Comparison of ENCODE assay signal across 8 cellular contexts in the genomic region with DNA sequence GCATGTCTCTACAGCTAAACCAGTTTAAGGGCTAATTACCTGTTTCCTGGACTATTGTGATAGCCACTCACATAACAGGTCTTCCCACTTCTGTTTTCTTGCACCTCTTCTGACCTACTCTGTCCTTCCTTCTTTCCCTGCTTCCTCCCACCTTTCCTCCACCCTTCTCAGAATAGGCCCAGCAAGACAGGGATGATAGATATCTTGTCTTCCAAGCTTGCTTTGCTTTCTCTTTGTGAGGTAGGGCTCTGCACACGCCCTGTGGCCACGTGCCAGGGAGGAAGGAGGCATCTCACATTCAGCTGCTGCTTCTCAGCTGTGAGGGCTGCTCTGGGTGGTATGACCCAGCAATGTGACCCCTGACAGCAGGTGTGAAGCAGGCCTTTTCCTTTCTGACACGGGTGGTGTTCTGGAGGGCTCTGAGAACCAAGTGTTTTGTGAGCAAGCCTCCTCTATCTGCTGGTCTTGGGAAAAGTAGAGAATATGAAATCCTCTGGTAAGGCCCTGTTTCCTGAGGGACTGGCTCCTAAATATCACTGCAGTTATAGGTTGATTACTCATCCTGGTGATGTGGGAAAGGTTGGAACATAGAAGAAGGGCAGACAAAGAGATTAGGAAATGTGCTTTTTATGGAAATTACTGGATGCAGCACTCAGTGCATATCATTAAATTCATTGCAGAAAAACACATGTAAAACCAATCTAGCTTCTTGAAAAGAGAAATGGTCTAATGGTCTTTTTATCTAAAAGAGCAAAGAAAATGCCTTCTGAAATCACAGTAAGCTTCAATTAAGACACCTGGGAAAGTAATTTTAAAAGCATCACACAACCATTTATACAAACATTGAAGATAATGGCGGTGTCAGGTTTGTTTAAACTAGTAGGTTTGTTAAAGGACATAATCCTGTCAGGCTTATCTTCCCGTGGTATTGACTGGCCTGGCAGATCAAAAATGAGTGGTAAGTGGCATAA. TPM values are rescaled to one million over a fixed set of nuclear protein-coding genes. Genes with fewer than 3 reads are reported as not detected.
DNase-seq lines count a peak whose midpoint lies in the region; ATAC-seq, FAIRE-seq and TF ChIP-seq lines count a peak whose summit lies in the region.

No MANE protein-coding gene starts in this region.

- H3K23me2 ChIP-seq in H1 (ENCODE audit: low read depth, low read length): no peaks in the 10 kb centered on the region

- intact Hi-C loops in pancreas (cut with DNase I): no loop called here
- intact Hi-C loops in activated naive CD4-positive, alpha-beta T cell treated with anti-CD3 and anti-CD28 coated beads for 36 hours (cut with micrococcal nuclease): no loop called here

- no peak overlapping the region for H3K23ac ChIP-seq in H1 (ENCODE audit: insufficient read length)

- H3K27ac Mint-ChIP-seq in activated naive CD4-positive, alpha-beta T cell treated with anti-CD3 and anti-CD28 coated beads for 36 hours: no peak overlapping the region

- H3K18ac ChIP-seq in H1 (ENCODE audit: extremely low read depth, low read length): 0 out of 2 replicates have a peak overlapping the region, but pooled peaks have one; percentile 29

- peak overlapping the region; percentile 42; the same call in 1 of the 2 replicates for H2BK5ac ChIP-seq in H1 (ENCODE audit: low read depth, low read length)

- H3K36me3 ChIP-seq in H1 (ENCODE audit: control insufficient read depth in 2 of 4, insufficient read depth in 4 of 4, low read length in 3 of 4): no peaks in the 10 kb centered on the region
- no peaks in the 10 kb centered on the region for H3K36me3 ChIP-seq in pancreas

- no peak overlapping the region for H3K4me2 ChIP-seq in H1 (ENCODE audit: insufficient read depth in 1 of 2, low read depth in 2 of 2, low read length in 2 of 2)

- H3K27me3 ChIP-seq in H1 (replicated peaks in 1 of 4; ENCODE audit: control insufficient read depth in 3 of 4, extremely low read depth in 1 of 4, insufficient read depth in 3 of 4, low read length in 3 of 4) (no peaks in the 10 kb centered on the region), pancreas (no peaks in the 10 kb centered on the region)

- no peaks in the 10 kb centered on the region for H3K36me3 Mint-ChIP-seq in activated naive CD4-positive, alpha-beta T cell treated with anti-CD3 and anti-CD28 coated beads for 36 hours (ENCODE audit: low read depth)

- no peak for TF ChIP-seq POLR2A in H1 (IDR thresholded peaks at IDR 0.05; ENCODE audit: control extremely low read depth in 1 of 2, low read depth in 2 of 2, low read length in 2 of 2)

- H3K56ac ChIP-seq in H1 (replicated peaks; ENCODE audit: insufficient read length, low read depth, low read length): no peak overlapping the region

- no peak overlapping the region for H3K14ac ChIP-seq in H1 (ENCODE audit: insufficient read length)

- H3K27ac ChIP-seq in H1 (ENCODE audit: low read depth, low read length): no peak overlapping the region
- peak overlapping the region in 1 of 4 donors; percentile 17 for H3K27ac ChIP-seq in pancreas

- no peak overlapping the region for H3K9ac ChIP-seq in H1 (replicated peaks in 1 of 4; ENCODE audit: extremely low read depth in 1 of 4, low read depth in 3 of 4, low read length in 3 of 4)

- H3K9me3 ChIP-seq in H1 (ENCODE audit: insufficient read depth in 2 of 2, low read depth in 1 of 2, low read length in 1 of 2): no peaks in the 10 kb centered on the region; a peak in 1 of 4 replicates
- no peaks in the 10 kb centered on the region for H3K9me3 ChIP-seq in pancreas

- H3K79me1 ChIP-seq in H1 (ENCODE audit: low read depth, low read length): peaks cover 6% of the 10 kb centered on the region

- H3K4me3 Mint-ChIP-seq in activated naive CD4-positive, alpha-beta T cell treated with anti-CD3 and anti-CD28 coated beads for 36 hours: no peak overlapping the region

- no peak overlapping the region for H4K8ac ChIP-seq in H1 (ENCODE audit: extremely low read depth, insufficient read depth, low read length)

- H3K4me1 Mint-ChIP-seq in activated naive CD4-positive, alpha-beta T cell treated with anti-CD3 and anti-CD28 coated beads for 36 hours (ENCODE audit: low read depth): peaks cover 10% of the 10 kb centered on the region

- H3K9me3 Mint-ChIP-seq in activated naive CD4-positive, alpha-beta T cell treated with anti-CD3 and anti-CD28 coated beads for 36 hours: no peaks in the 10 kb centered on the region

- peak overlapping the region; percentile 29; the same call in 1 of the 2 replicates for H2AK5ac ChIP-seq in H1 (ENCODE audit: low read depth, low read length)

- TF ChIP-seq CTCF in H1 (IDR thresholded peaks at IDR 0.05; ENCODE audit: control extremely low read depth in 1 of 3, insufficient read depth in 1 of 3, low read depth in 1 of 3, low read length in 3 of 3) (no peak), pancreas (IDR thresholded peaks at IDR 0.05) (no peak)

- no peak overlapping the region for H2BK20ac ChIP-seq in H1 (ENCODE audit: low read length)

- peaks cover 22% of the 10 kb centered on the region for H3K27me3 Mint-ChIP-seq in activated naive CD4-positive, alpha-beta T cell treated with anti-CD3 and anti-CD28 coated beads for 36 hours (ENCODE audit: low read depth)

- TF ChIP-seq RAD21 in H1 (IDR thresholded peaks at IDR 0.05 in 1 of 2, conservative IDR thresholded peaks at IDR 0.05 in 1 of 2; ENCODE audit: low read depth in 2 of 2, low read length in 2 of 2): no peak

- no peak overlapping the region for H3K4ac ChIP-seq in H1 (replicated peaks; ENCODE audit: insufficient read length, low read depth, low read length)

- CTCF ChIA-PET in H1 (lab: Charles Lee; ENCODE audit: partially characterized antibody): interaction anchor here (0.7 to 1.5 kb wide), 6 partner anchors 10 to 154 kb away, joined by 3 to 4 read pairs (median 4); no protein-coding TSS in a partner anchor
- CTCF ChIA-PET in activated naive CD4-positive, alpha-beta T cell treated with anti-CD3 and anti-CD28 coated beads for 36 hours (lab: Charles Lee): interaction anchor here (1.2 to 1.4 kb wide), 5 partner anchors 10 to 732 kb away, joined by 3 to 6 read pairs (median 4); no protein-coding TSS in a partner anchor

- FAIRE-seq in H1 (lab: Jason Lieb, UNC): no peak
- FAIRE-seq in pancreas (lab: Jason Lieb, UNC): no peak

- H3K4me3 ChIP-seq in H1 (ENCODE audit: extremely low read depth in 1 of 4, insufficient read depth in 2 of 4, low read depth in 3 of 4, low read length in 4 of 4) (no peak overlapping the region), pancreas (no peak overlapping the region)

- 0 out of 2 replicates have a peak overlapping the region, but pooled peaks have one; percentile 1 for H2BK15ac ChIP-seq in H1 (ENCODE audit: low read length)

- no peak overlapping the region for H2AFZ ChIP-seq in H1 (ENCODE audit: low read length)

- POLR2A ChIA-PET in H1 (lab: Charles Lee; ENCODE audit: partially characterized antibody): interaction anchor here (1.7 kb wide), 1 partner anchor 8 kb away, joined by 4 read pairs; the partner anchor contains the start of gene AMOTL1

- H2BK120ac ChIP-seq in H1 (replicated peaks; ENCODE audit: low read depth, low read length): no peak overlapping the region

- ATAC-seq in pancreas (peak; percentile 52 to 75 (median 64)), HG03521 (IDR thresholded peaks at IDR 0.05; ENCODE audit: unreplicated experiment) (no peak), HG03378 (IDR thresholded peaks at IDR 0.05; ENCODE audit: unreplicated experiment) (no peak)

- H4K5ac ChIP-seq in H1 (ENCODE audit: insufficient read length, low read depth, low read length): no peak overlapping the region

- H4K20me1 ChIP-seq in H1 (replicated peaks in 1 of 2; ENCODE audit: control insufficient read depth in 1 of 2, insufficient read depth in 2 of 2, low read length in 2 of 2): peaks cover 0 to 8% of the 10 kb centered on the region in 2 experiments

- peak overlapping the region; percentile 80; the same call in 1 of the 2 replicates for H2BK12ac ChIP-seq in H1 (ENCODE audit: low read depth, low read length)

- peak overlapping the region; percentile 45 for H4K91ac ChIP-seq in H1 (replicated peaks; ENCODE audit: insufficient read length, low read length)

- DNase-seq in GM04504 (ENCODE audit: low read depth): peak; percentile 62
- peak; percentile 88 for DNase-seq in NCI-H2029 (lab: John Stamatoyannopoulos, UW)
- no peak for DNase-seq in H1 (ENCODE audit: low read depth in 1 of 2, low spot score in 2 of 2)
- DNase-seq in pancreas: peak in 4 of 6 donors; percentile 20 to 69 (median 42)
- DNase-seq in activated naive CD4-positive, alpha-beta T cell treated with anti-CD3 and anti-CD28 coated beads for 36 hours: no peak
- DNase-seq in MV-4-11 (lab: John Stamatoyannopoulos, UW): no peak

- WGBS in H1 (ENCODE audit: extremely low coverage in 1 of 2, insufficient coverage in 1 of 2, insufficient read length in 1 of 2, insufficient replicate concordance in 2 of 2, low coverage in 1 of 2, low lambda C conversion rate in 2 of 2, missing lambda C conversion rate in 1 of 2), 2 experiments: 76% methylated on average over 5 of the region's 5 CpGs; no CpG with 5 or more reads in 1 of the 2 experiments
- 21% methylated on average over 5 of the region's 5 CpGs for WGBS in pancreas, 2 donors

- H3K79me2 ChIP-seq in H1 (ENCODE audit: control insufficient read depth in 1 of 2, insufficient read depth in 2 of 2, low read length in 2 of 2): peaks cover 18 to 95% of the 10 kb centered on the region in 2 experiments

- H3K4me1 ChIP-seq in H1 (replicated peaks in 1 of 4; ENCODE audit: control insufficient read depth in 3 of 4, insufficient read depth in 4 of 4, low read length in 3 of 4): peaks cover 0 to 10% (median 6%) of the 10 kb centered on the region in 4 experiments; a peak in 5 of 7 replicates
- peaks cover 0 to 19% (median under 1%) of the 10 kb centered on the region in 3 donors for H3K4me1 ChIP-seq in pancreas

- TF ChIP-seq EP300 in H1 (IDR thresholded peaks at IDR 0.05; ENCODE audit: borderline replicate concordance in 1 of 2, low read depth in 2 of 2, low read length in 2 of 2): no peak

TF ChIP-seq in H1, 55 proteins besides CTCF, POLR2A, EP300 and RAD21 (continues in another document):
- TF ChIP-seq PHF8 (conservative IDR thresholded peaks at IDR 0.05; ENCODE audit: low read depth, low read length): no peak
- peak; percentile 67 for TF ChIP-seq TEAD4 (IDR thresholded peaks at IDR 0.05; ENCODE audit: low read depth, low read length)

RNA-seq across cellular contexts. Expression of gene AMOTL1, which starts 8.5 kb away (rescaled TPM):
- 27.6 and 31.6 TPM in 2 replicates for total RNA-seq in H1 (2021; fragmentation: NEBNext Ultra II Directional; extraction: Animal tissue kit (Norgen Biotek cat#: 25700))
- polyA plus RNA-seq in H1 (2011; rRNA removed) (8.2 and 9.0 TPM in 2 replicates), pancreas (1 to 10 TPM; 3.5 to 5.5 TPM)
- polyA plus RNA-seq in H1 (2011; cell fraction: cytosol; rRNA removed): 8.4 TPM
- 14.7 TPM for polyA plus RNA-seq in H1 (2011; cell fraction: nucleus; rRNA removed)
- 9.5 to 14.6 TPM (median 12.7 TPM) in 4 replicates for polyA plus RNA-seq in H1 (2012, experiment 1 of 2)
- 2.1 TPM for polyA plus RNA-seq in H1 (2012, experiment 2 of 2)
- polyA plus RNA-seq in H1 (2013, experiment 1 of 2): 15.3 TPM
- polyA plus RNA-seq in H1 (2013, experiment 2 of 2): 14.1 TPM
- 27.2 and 28.2 TPM in 2 replicates for polyA minus RNA-seq in H1 (2011; rRNA and poly(A)+ RNA removed)
- polyA minus RNA-seq in H1 (2011; cell fraction: cytosol; rRNA and poly(A)+ RNA removed): 15.4 TPM
- polyA minus RNA-seq in H1 (2011; cell fraction: nucleus; rRNA and poly(A)+ RNA removed): 28.6 TPM
- 10 to 100 TPM; 17.0 to 30.2 (median 19.6) TPM for total RNA-seq in pancreas
- total RNA-seq in activated naive CD4-positive, alpha-beta T cell treated with anti-CD3 and anti-CD28 coated beads for 36 hours: 1 to 10 TPM in 1 of 2 experiments, under 1 TPM in 1; 0.43 to 1.0 TPM

Comparison
In these comparisons a context has a peak if more than half of its experiments do, and no peak if none do; other contexts are left out.
1. DNase-seq: peak in GM04504 (single experiment), NCI-H2029 (single experiment) and pancreas (4 of 6); none in H1 (0 of 2), activated naive CD4-positive, alpha-beta T cell treated with anti-CD3 and anti-CD28 coated beads for 36 hours (single experiment) and MV-4-11 (single experiment).
2. ATAC-seq: peak in pancreas (4 of 4); none in HG03521 (single experiment) and HG03378 (single experiment).
3. RNA of gene AMOTL1, which starts 8.5 kb away (total RNA-seq): 27.6 to 31.6 TPM in H1 and 17.0 to 30.2 TPM in pancreas; 0.43 to 1.0 TPM in activated naive CD4-positive, alpha-beta T cell treated with anti-CD3 and anti-CD28 coated beads for 36 hours; every median in the first group is over 4 times any median in the second.